ENCODE assay signal across 1 cellular context in the genomic region with DNA sequence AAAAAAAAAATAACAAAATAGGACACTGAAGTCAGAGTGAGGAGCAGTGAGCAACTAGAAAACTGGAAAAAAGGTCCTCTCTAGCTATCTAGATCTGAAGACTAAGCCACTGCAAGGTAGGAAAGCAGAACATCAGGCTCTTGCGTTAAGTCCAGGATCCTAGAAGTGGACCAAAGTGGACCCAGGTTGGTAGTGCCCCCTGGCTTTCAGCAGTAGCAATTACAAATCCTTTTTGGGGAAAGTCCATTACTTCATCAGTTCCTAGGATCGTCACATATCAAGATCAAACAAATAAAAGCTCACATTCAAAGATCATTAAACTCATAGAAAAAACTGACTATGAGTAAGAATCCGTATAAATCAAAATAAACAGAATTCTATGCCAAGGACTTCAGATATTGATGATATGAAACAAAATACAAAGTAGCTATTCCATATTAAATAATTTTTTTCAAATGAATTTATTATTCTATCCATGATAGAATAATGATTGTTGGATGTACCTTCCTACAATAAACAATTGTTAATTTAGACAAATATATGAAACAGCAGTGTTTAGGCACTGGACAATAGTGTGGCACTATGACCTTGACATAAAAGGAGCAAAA.
TF ChIP-seq lines count a peak whose summit lies in the region.

No MANE protein-coding gene starts in this region.

TF ChIP-seq in K562, 482 proteins besides CTCF, POLR2A, EP300 and RAD21 (continued from another document and continues in another):
- TF ChIP-seq, protein P1, sequence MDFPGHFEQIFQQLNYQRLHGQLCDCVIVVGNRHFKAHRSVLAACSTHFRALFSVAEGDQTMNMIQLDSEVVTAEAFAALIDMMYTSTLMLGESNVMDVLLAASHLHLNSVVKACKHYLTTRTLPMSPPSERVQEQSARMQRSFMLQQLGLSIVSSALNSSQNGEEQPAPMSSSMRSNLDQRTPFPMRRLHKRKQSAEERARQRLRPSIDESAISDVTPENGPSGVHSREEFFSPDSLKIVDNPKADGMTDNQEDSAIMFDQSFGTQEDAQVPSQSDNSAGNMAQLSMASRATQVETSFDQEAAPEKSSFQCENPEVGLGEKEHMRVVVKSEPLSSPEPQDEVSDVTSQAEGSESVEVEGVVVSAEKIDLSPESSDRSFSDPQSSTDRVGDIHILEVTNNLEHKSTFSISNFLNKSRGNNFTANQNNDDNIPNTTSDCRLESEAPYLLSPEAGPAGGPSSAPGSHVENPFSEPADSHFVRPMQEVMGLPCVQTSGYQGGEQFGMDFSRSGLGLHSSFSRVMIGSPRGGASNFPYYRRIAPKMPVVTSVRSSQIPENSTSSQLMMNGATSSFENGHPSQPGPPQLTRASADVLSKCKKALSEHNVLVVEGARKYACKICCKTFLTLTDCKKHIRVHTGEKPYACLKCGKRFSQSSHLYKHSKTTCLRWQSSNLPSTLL (IDR thresholded peaks at IDR 0.05), result 0 out of 2 replicates have a peak, but pooled peaks have one; percentile 18
- TF ChIP-seq SMARCC2 (IDR thresholded peaks at IDR 0.05; ENCODE audit: low read depth) (no peak), HDAC1 (IDR thresholded peaks at IDR 0.05) (no peak), SRSF7 (optimal IDR thresholded peaks at IDR 0.05; ENCODE audit: low read depth, low read length) (no peak), SAP30 (IDR thresholded peaks at IDR 0.05; ENCODE audit: borderline replicate concordance, insufficient read depth, low read depth, low read length, poor library complexity, severe bottlenecking) (no peak), SMAD1 (IDR thresholded peaks at IDR 0.05; ENCODE audit: low read depth, low read length, partially characterized antibody) (no peak), IRF2 (CRISPR knock-in tag; IDR thresholded peaks at IDR 0.05) (no peak), ZFP1 (CRISPR knock-in tag; IDR thresholded peaks at IDR 0.05) (no peak), LARP7 (IDR thresholded peaks at IDR 0.05) (no peak), SMARCB1 (IDR thresholded peaks at IDR 0.05; ENCODE audit: insufficient read length, low read depth) (no peak), ZNF507 (tag; conservative IDR thresholded peaks at IDR 0.05) (no peak), ZNF184 (CRISPR knock-in tag; IDR thresholded peaks at IDR 0.05) (no peak), LEF1 (IDR thresholded peaks at IDR 0.05) (no peak), ATF7 (IDR thresholded peaks at IDR 0.05) (peak; percentile 74), ZFP36 (IDR thresholded peaks at IDR 0.05; ENCODE audit: low read depth, low read length, partially characterized antibody) (no peak), EGR1 (conservative IDR thresholded peaks at IDR 0.05) (no peak), RCOR1 (IDR thresholded peaks at IDR 0.05; ENCODE audit: borderline replicate concordance in 1 of 2, low read depth in 2 of 2, low read length in 2 of 2) (peak in 1 of 2 experiments; percentile 64; a peak in 1 of 4 replicates), NEUROD1 (IDR thresholded peaks at IDR 0.05; ENCODE audit: borderline replicate concordance, low read depth, low read length, partially characterized antibody) (no peak), RBM14 (IDR thresholded peaks at IDR 0.05; ENCODE audit: borderline replicate concordance, insufficient read depth, low read depth, low read length) (no peak), ZC3H4 (CRISPR knock-in tag; IDR thresholded peaks at IDR 0.05; ENCODE audit: borderline replicate concordance) (no peak), FOXJ2 (tag; IDR thresholded peaks at IDR 0.05) (no peak), TAF9B (IDR thresholded peaks at IDR 0.05; ENCODE audit: partially characterized antibody) (no peak), ZNF584 (CRISPR knock-in tag; IDR thresholded peaks at IDR 0.05; ENCODE audit: low read depth) (no peak), TGIF2 (CRISPR knock-in tag; IDR thresholded peaks at IDR 0.05) (no peak), POLR2G (IDR thresholded peaks at IDR 0.05; ENCODE audit: low read depth, low read length) (no peak), PHF20 (IDR thresholded peaks at IDR 0.05; ENCODE audit: partially characterized antibody) (no peak), BRF1 (IDR thresholded peaks at IDR 0.05; ENCODE audit: borderline replicate concordance, extremely low read depth, insufficient read length) (no peak), MTA3 (IDR thresholded peaks at IDR 0.05; ENCODE audit: borderline replicate concordance) (no peak), CXXC5 (CRISPR knock-in tag; IDR thresholded peaks at IDR 0.05) (peak; percentile 28; the same call in 1 of the 2 replicates), ARHGAP35 (IDR thresholded peaks at IDR 0.05; ENCODE audit: partially characterized antibody) (no peak)
- TF ChIP-seq, protein P2, sequence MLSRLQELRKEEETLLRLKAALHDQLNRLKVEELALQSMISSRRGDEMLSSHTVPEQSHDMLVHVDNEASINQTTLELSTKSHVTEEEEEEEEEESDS (CRISPR knock-in tag; IDR thresholded peaks at IDR 0.05), result no peak
- TF ChIP-seq, protein P3, sequence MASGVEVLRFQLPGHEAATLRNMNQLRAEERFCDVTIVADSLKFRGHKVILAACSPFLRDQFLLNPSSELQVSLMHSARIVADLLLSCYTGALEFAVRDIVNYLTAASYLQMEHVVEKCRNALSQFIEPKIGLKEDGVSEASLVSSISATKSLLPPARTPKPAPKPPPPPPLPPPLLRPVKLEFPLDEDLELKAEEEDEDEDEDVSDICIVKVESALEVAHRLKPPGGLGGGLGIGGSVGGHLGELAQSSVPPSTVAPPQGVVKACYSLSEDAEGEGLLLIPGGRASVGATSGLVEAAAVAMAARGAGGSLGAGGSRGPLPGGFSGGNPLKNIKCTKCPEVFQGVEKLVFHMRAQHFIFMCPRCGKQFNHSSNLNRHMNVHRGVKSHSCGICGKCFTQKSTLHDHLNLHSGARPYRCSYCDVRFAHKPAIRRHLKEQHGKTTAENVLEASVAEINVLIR (CRISPR knock-in tag; IDR thresholded peaks at IDR 0.05), result no peak
- TF ChIP-seq, protein P4, sequence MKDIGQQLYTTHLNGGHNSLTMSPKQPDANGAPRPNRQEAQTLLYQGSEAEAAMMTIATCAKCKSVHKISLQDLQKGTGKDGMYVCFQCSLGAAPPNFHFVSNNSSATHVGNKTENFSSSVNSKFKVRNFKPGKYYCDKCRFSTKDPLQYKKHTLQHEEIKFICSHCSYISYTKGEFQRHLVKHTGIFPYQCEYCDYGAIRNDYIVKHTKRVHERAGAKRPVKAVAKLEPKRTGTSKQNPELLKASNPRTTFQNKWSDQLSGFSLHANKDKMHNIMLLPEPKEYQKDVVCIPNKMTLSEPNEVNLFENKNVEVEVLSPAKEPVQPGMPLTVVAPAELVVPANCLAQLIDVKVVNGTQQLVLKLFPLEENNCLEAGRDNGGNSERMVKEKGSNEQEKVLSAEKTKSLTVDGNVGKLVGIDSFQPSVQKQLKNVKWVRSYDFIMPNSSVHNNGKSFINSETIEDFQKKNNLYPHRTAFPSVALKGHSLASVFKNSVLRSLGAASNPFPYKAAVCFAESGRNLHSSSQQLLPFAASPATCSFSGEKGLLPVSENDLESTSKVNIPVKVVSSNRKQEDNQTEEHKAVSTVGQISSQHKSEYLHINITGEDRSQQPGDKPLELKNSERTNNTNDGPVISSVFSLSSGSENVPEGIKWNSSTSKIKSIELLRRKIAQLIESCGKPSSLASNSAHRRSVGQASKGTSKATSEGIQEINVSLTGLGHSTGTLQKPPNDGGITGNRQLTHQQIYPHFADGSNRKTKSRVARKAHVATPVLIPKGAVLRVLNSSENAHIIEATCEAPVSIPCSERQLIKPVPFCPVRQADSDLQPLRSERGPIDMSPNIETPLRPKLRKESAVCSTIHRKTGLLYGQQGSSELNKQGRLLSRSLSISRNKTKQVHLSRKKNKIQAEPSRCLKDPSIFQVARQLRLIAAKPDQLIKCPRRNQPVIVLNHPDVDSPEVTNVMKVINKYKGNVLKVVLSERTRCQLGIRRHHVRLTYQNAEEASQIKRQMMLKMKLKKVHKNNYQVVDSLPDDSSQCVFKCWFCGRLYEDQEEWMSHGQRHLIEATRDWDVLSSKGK (CRISPR knock-in tag; IDR thresholded peaks at IDR 0.05), result no peak
- TF ChIP-seq, protein P5, sequence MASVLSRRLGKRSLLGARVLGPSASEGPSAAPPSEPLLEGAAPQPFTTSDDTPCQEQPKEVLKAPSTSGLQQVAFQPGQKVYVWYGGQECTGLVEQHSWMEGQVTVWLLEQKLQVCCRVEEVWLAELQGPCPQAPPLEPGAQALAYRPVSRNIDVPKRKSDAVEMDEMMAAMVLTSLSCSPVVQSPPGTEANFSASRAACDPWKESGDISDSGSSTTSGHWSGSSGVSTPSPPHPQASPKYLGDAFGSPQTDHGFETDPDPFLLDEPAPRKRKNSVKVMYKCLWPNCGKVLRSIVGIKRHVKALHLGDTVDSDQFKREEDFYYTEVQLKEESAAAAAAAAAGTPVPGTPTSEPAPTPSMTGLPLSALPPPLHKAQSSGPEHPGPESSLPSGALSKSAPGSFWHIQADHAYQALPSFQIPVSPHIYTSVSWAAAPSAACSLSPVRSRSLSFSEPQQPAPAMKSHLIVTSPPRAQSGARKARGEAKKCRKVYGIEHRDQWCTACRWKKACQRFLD (CRISPR knock-in tag; IDR thresholded peaks at IDR 0.05), result no peak
- TF ChIP-seq, protein P6, sequence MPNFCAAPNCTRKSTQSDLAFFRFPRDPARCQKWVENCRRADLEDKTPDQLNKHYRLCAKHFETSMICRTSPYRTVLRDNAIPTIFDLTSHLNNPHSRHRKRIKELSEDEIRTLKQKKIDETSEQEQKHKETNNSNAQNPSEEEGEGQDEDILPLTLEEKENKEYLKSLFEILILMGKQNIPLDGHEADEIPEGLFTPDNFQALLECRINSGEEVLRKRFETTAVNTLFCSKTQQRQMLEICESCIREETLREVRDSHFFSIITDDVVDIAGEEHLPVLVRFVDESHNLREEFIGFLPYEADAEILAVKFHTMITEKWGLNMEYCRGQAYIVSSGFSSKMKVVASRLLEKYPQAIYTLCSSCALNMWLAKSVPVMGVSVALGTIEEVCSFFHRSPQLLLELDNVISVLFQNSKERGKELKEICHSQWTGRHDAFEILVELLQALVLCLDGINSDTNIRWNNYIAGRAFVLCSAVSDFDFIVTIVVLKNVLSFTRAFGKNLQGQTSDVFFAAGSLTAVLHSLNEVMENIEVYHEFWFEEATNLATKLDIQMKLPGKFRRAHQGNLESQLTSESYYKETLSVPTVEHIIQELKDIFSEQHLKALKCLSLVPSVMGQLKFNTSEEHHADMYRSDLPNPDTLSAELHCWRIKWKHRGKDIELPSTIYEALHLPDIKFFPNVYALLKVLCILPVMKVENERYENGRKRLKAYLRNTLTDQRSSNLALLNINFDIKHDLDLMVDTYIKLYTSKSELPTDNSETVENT (CRISPR knock-in tag; IDR thresholded peaks at IDR 0.05), result no peak
- TF ChIP-seq, protein P7, sequence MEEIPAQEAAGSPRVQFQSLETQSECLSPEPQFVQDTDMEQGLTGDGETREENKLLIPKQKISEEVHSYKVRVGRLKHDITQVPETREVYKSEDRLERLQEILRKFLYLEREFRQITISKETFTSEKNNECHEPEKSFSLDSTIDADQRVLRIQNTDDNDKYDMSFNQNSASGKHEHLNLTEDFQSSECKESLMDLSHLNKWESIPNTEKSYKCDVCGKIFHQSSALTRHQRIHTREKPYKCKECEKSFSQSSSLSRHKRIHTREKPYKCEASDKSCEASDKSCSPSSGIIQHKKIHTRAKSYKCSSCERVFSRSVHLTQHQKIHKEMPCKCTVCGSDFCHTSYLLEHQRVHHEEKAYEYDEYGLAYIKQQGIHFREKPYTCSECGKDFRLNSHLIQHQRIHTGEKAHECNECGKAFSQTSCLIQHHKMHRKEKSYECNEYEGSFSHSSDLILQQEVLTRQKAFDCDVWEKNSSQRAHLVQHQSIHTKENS (CRISPR knock-in tag; IDR thresholded peaks at IDR 0.05), result no peak
- TF ChIP-seq, protein P8, sequence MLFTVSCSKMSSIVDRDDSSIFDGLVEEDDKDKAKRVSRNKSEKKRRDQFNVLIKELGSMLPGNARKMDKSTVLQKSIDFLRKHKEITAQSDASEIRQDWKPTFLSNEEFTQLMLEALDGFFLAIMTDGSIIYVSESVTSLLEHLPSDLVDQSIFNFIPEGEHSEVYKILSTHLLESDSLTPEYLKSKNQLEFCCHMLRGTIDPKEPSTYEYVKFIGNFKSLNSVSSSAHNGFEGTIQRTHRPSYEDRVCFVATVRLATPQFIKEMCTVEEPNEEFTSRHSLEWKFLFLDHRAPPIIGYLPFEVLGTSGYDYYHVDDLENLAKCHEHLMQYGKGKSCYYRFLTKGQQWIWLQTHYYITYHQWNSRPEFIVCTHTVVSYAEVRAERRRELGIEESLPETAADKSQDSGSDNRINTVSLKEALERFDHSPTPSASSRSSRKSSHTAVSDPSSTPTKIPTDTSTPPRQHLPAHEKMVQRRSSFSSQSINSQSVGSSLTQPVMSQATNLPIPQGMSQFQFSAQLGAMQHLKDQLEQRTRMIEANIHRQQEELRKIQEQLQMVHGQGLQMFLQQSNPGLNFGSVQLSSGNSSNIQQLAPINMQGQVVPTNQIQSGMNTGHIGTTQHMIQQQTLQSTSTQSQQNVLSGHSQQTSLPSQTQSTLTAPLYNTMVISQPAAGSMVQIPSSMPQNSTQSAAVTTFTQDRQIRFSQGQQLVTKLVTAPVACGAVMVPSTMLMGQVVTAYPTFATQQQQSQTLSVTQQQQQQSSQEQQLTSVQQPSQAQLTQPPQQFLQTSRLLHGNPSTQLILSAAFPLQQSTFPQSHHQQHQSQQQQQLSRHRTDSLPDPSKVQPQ (CRISPR knock-in tag; IDR thresholded peaks at IDR 0.05; ENCODE audit: borderline replicate concordance), result no peak
- TF ChIP-seq, protein P9, sequence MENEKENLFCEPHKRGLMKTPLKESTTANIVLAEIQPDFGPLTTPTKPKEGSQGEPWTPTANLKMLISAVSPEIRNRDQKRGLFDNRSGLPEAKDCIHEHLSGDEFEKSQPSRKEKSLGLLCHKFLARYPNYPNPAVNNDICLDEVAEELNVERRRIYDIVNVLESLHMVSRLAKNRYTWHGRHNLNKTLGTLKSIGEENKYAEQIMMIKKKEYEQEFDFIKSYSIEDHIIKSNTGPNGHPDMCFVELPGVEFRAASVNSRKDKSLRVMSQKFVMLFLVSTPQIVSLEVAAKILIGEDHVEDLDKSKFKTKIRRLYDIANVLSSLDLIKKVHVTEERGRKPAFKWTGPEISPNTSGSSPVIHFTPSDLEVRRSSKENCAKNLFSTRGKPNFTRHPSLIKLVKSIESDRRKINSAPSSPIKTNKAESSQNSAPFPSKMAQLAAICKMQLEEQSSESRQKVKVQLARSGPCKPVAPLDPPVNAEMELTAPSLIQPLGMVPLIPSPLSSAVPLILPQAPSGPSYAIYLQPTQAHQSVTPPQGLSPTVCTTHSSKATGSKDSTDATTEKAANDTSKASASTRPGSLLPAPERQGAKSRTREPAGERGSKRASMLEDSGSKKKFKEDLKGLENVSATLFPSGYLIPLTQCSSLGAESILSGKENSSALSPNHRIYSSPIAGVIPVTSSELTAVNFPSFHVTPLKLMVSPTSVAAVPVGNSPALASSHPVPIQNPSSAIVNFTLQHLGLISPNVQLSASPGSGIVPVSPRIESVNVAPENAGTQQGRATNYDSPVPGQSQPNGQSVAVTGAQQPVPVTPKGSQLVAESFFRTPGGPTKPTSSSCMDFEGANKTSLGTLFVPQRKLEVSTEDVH (IDR thresholded peaks at IDR 0.05; ENCODE audit: low read depth, partially characterized antibody), result no peak
- TF ChIP-seq, protein P10, sequence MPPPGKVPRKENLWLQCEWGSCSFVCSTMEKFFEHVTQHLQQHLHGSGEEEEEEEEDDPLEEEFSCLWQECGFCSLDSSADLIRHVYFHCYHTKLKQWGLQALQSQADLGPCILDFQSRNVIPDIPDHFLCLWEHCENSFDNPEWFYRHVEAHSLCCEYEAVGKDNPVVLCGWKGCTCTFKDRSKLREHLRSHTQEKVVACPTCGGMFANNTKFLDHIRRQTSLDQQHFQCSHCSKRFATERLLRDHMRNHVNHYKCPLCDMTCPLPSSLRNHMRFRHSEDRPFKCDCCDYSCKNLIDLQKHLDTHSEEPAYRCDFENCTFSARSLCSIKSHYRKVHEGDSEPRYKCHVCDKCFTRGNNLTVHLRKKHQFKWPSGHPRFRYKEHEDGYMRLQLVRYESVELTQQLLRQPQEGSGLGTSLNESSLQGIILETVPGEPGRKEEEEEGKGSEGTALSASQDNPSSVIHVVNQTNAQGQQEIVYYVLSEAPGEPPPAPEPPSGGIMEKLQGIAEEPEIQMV (tag; conservative IDR thresholded peaks at IDR 0.05; ENCODE audit: low read depth), result peak; percentile 76
